Comparison of ENCODE assay signal across 8 cellular contexts in the genomic region with DNA sequence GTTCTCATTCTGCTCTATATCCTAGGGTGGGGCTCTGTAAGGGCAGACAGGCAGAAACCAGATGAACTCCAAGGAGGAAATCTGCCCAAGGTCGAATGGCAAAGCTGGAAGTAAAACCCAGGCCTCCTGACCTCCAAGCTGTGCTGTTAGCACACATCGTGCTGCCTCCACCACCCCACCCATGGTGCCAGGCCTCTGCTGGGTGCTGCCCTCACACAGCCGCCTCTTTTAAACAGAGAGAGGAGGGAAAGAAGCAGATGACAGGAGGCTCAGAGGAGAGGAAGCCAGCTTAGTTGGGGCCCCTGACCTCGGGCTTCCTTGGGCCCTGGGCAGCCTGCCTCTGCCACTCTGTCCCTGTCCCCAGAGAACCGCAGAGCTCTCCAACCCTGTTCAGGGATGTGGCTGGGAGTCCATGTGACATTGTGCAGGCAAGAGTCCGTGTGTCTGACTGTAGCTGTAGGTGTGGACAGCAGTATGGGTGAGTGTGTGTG. TPM values are rescaled to one million over a fixed set of nuclear protein-coding genes. Genes with fewer than 3 reads are reported as not detected.
DNase-seq lines count a peak whose midpoint lies in the region; ATAC-seq and TF ChIP-seq lines count a peak whose summit lies in the region.

No MANE protein-coding gene starts in this region.

- H3K4me3 Mint-ChIP-seq in MCF 10A (ENCODE audit: unreplicated experiment): peak overlapping the region; percentile 60

- H3K36me3 Mint-ChIP-seq in MCF 10A (ENCODE audit: insufficient read depth, unreplicated experiment): peaks cover 5% of the 10 kb centered on the region

- POLR2A ChIA-PET in MCF 10A (lab: Yijun Ruan, JAX): interaction anchor here (0.6 to 1.3 kb wide), 9 partner anchors 10 to 115 kb away, joined by 3 to 5 read pairs (median 3); no protein-coding TSS in a partner anchor

- peak overlapping the region; percentile 59 for H3K27ac Mint-ChIP-seq in MCF 10A (ENCODE audit: low read depth, unreplicated experiment)

- H3K9me2 ChIP-seq in hepatocyte (replicated peaks; ENCODE audit: insufficient read depth): no peaks in the 10 kb centered on the region

- intact Hi-C loops in MCF 10A (cut with micrococcal nuclease): no loop called here

- H4K20me1 ChIP-seq in hepatocyte (ENCODE audit: insufficient read depth, poor library complexity, severe bottlenecking): no peaks in the 10 kb centered on the region

- H3K4me1 ChIP-seq in hepatocyte (ENCODE audit: insufficient read depth): peaks cover 33% of the 10 kb centered on the region

- TF ChIP-seq CTCF in MCF 10A (IDR thresholded peaks at IDR 0.05; ENCODE audit: unreplicated experiment) (no peak), hepatocyte (IDR thresholded peaks at IDR 0.05; ENCODE audit: poor library complexity) (no peak)

- H3K9me3 Mint-ChIP-seq in MCF 10A (ENCODE audit: unreplicated experiment): no peaks in the 10 kb centered on the region

- ATAC-seq in GM21390 (IDR thresholded peaks at IDR 0.05; ENCODE audit: unreplicated experiment): no peak

- 55% methylated on average over 6 of the region's 6 CpGs for WGBS in hepatocyte (ENCODE audit: low lambda C conversion rate, missing lambda C conversion rate)

- H3K4me2 ChIP-seq in hepatocyte: peak overlapping the region; percentile 100

- H3K79me2 ChIP-seq in hepatocyte: no peaks in the 10 kb centered on the region

- H3K36me3 ChIP-seq in H7 (replicated peaks; ENCODE audit: control insufficient read depth, insufficient read depth, low read length) (no peaks in the 10 kb centered on the region), hepatocyte (replicated peaks; ENCODE audit: insufficient read depth, low read depth) (no peaks in the 10 kb centered on the region)

- H2AFZ ChIP-seq in hepatocyte: no peak overlapping the region

- peak overlapping the region; percentile 94 for H3K27ac ChIP-seq in hepatocyte

- no peak overlapping the region for H3K4me3 ChIP-seq in H7 (ENCODE audit: insufficient read depth, low read depth, low read length)
- H3K4me3 ChIP-seq in hepatocyte: no peak overlapping the region
- H3K4me3 ChIP-seq in skeletal muscle cell (ENCODE audit: low read depth, low read length): peak overlapping the region; percentile 72

- H3K27me3 Mint-ChIP-seq in MCF 10A (ENCODE audit: insufficient read depth, unreplicated experiment): no peaks in the 10 kb centered on the region

- no peaks in the 10 kb centered on the region for H3K9me3 ChIP-seq in hepatocyte (ENCODE audit: low read depth)

- CTCF ChIA-PET in MCF 10A (lab: Yijun Ruan, JAX): interaction anchor here (0.6 to 4.0 kb wide), 4 partner anchors 11 to 171 kb away, joined by 3 to 24 read pairs (median 4); no protein-coding TSS in a partner anchor

- peaks cover 21% of the 10 kb centered on the region for H3K4me1 Mint-ChIP-seq in MCF 10A (ENCODE audit: insufficient read depth, unreplicated experiment)

- no TSS peak for BruUV-seq in MCF 10A (replicated peaks; lab: Mats Ljungman, UMichigan)

- H3K27me3 ChIP-seq in H7 (ENCODE audit: control insufficient read depth, insufficient read depth, low read length): peaks cover 31% of the 10 kb centered on the region
- H3K27me3 ChIP-seq in hepatocyte: no peaks in the 10 kb centered on the region

- peak; percentile 33 for DNase-seq in H7
- DNase-seq in MCF 10A (ENCODE audit: unreplicated experiment): no peak
- no peak for DNase-seq in hepatocyte (ENCODE audit: low spot score)
- no peak for DNase-seq in skeletal muscle cell (ENCODE audit: low read depth)
- DNase-seq in islet precursor cell: no peak
- no peak for DNase-seq in cerebellum (ENCODE audit: low spot score)
- DNase-seq in NOMO-1 treated with dmso at 0.1 percent for 144 hours (lab: John Stamatoyannopoulos, UW; ENCODE audit: unreplicated experiment): no peak

RNA-seq across cellular contexts. Expression of gene SYNC, which starts 1.1 kb away (rescaled TPM):
- total RNA-seq in H7 (2014; rRNA removed; shearing (Covaris generic)): 0.07 and 0.45 TPM in 2 replicates
- total RNA-seq in MCF 10A (2022) (1.1 and 1.9 TPM in 2 replicates), hepatocyte (7.6 and 9.0 TPM in 2 replicates), cerebellum (2.4 TPM)
- 6.8 and 6.9 TPM in 2 replicates for polyA plus RNA-seq in hepatocyte

RNA-seq across cellular contexts. Expression of gene RBBP4, which starts 50.5 kb away (rescaled TPM):
- 311 and 325 TPM in 2 replicates for total RNA-seq in H7 (2014; rRNA removed; shearing (Covaris generic))
- total RNA-seq in MCF 10A (2022) (165 and 179 TPM in 2 replicates), hepatocyte (139 and 147 TPM in 2 replicates), cerebellum (145 TPM)
- 167 and 177 TPM in 2 replicates for polyA plus RNA-seq in hepatocyte

RNA-seq across cellular contexts. Expression of gene ZBTB8OS, which starts 51.1 kb away (rescaled TPM):
- total RNA-seq in H7 (2014; rRNA removed; shearing (Covaris generic)): 64.8 and 71.3 TPM in 2 replicates
- total RNA-seq in MCF 10A (2022) (66.2 and 81.1 TPM in 2 replicates), hepatocyte (65.1 and 70.1 TPM in 2 replicates), cerebellum (34.2 TPM)
- polyA plus RNA-seq in hepatocyte: 62.7 and 64.6 TPM in 2 replicates
